ENCODE assay signal across 10 cellular contexts in the genomic region with DNA sequence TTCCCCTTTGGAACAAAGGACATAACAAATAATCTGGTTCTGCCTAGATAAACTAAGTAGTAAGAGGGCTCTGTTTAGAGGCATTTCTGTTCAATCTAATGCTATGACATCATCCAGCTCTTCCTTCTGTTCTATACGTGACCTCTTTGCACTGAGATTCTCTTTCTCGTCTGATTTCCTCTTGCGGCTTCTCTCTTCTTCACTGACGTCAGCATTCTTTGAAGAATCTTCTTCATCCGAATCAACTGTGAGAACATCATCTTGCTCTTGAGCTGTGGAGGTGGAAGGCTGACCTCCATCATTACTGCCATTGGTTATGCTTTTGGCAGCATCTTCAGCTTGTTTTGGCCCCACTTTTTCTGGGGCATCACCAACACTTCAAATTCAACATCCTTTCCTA.
A peak's percentile ranks its signal among the peaks of the same experiment; 100 is the strongest.
DNase-seq lines count a peak whose midpoint lies in the region; ATAC-seq lines count a peak whose summit lies in the region.
"Had no signal": no experiment of that assay in that cellular context is flagged by ENCODE, and none has a peak within 500 bp of the region (broad histone marks: within the 10 kb centered on the region; RNA-seq: fewer than 3 reads in every experiment).

No MANE protein-coding gene starts in this region.

- H3K36me3 Mint-ChIP-seq in activated naive CD8-positive, alpha-beta T cell treated with anti-CD3 and anti-CD28 coated beads, Interleukin-2, amount 10 ng/mL, durations not matched to agents 7 days and 5 days: peaks cover 23% of the 10 kb centered on the region

- in situ Hi-C loops in ACHN (cut with HindIII; ENCODE audit: low pct_ligation_motif_present, low pct_unique_long_range_greater_than_20kb, low sequenced_read_pairs): no loop called here

- no peak for DNase-seq in activated naive CD8-positive, alpha-beta T cell treated with anti-CD3 and anti-CD28 coated beads, Interleukin-2, amount 10 ng/mL, durations not matched to agents 7 days and 5 days
- DNase-seq in ACHN (no peak), C1 segment of cervical spinal cord (lab: John Stamatoyannopoulos, UW) (no peak), NCI-H69 (lab: John Stamatoyannopoulos, UW) (no peak)
- DNase-seq: hippocampal formation had no signal

- peaks cover 27% of the 10 kb centered on the region for H3K4me1 Mint-ChIP-seq in activated naive CD8-positive, alpha-beta T cell treated with anti-CD3 and anti-CD28 coated beads, Interleukin-2, amount 10 ng/mL, durations not matched to agents 7 days and 5 days

- H3K27ac Mint-ChIP-seq in activated naive CD8-positive, alpha-beta T cell treated with anti-CD3 and anti-CD28 coated beads, Interleukin-2, amount 10 ng/mL, durations not matched to agents 7 days and 5 days: peak overlapping the region; percentile 92

- peaks cover 5% of the 10 kb centered on the region for H3K9me3 Mint-ChIP-seq in activated naive CD8-positive, alpha-beta T cell treated with anti-CD3 and anti-CD28 coated beads, Interleukin-2, amount 10 ng/mL, durations not matched to agents 7 days and 5 days

- H3K27me3 Mint-ChIP-seq in activated naive CD8-positive, alpha-beta T cell treated with anti-CD3 and anti-CD28 coated beads, Interleukin-2, amount 10 ng/mL, durations not matched to agents 7 days and 5 days: no peaks in the 10 kb centered on the region

- ATAC-seq in GM18502 (IDR thresholded peaks at IDR 0.05; ENCODE audit: poor library complexity, unreplicated experiment) (peak; percentile 71), GM21367 (IDR thresholded peaks at IDR 0.05; ENCODE audit: unreplicated experiment) (peak; percentile 70), HG03439 (IDR thresholded peaks at IDR 0.05; ENCODE audit: unreplicated experiment) (peak; percentile 48), HG03045 (IDR thresholded peaks at IDR 0.05; ENCODE audit: unreplicated experiment) (no peak)
- ATAC-seq in activated naive CD8-positive, alpha-beta T cell treated with anti-CD3 and anti-CD28 coated beads, Interleukin-2, amount 10 ng/mL, durations not matched to agents 7 days and 5 days (ENCODE audit: low read depth): peak; percentile 79

- POLR2A ChIA-PET in activated naive CD8-positive, alpha-beta T cell treated with anti-CD3 and anti-CD28 coated beads, Interleukin-2, amount 10 ng/mL, durations not matched to agents 7 days and 5 days (lab: Charles Lee): interaction anchor here (1.0 to 1.3 kb wide), 3 partner anchors 130 to 342 kb away, joined by 3 to 5 read pairs (median 4); a partner anchor contains a TSS

- peak overlapping the region; percentile 56 for H3K4me3 Mint-ChIP-seq in activated naive CD8-positive, alpha-beta T cell treated with anti-CD3 and anti-CD28 coated beads, Interleukin-2, amount 10 ng/mL, durations not matched to agents 7 days and 5 days
- H3K4me3 Mint-ChIP-seq: neural crest cell had no signal
